Comparison of ENCODE assay signal across 12 cellular contexts in genomic region chr4:186669735-186670134, GRCh38. TPM values are rescaled to one million over a fixed set of nuclear protein-coding genes. Genes with fewer than 3 reads are reported as not detected.
A peak's percentile ranks its signal among the peaks of the same experiment; 100 is the strongest.
DNase-seq lines count a peak whose midpoint lies in the region; ATAC-seq, FAIRE-seq and TF ChIP-seq lines count a peak whose summit lies in the region.
"Had no signal": no experiment of that assay in that cellular context is flagged by ENCODE, and none has a peak within 500 bp of the region (broad histone marks: within the 10 kb centered on the region; RNA-seq: fewer than 3 reads in every experiment).

No MANE protein-coding gene starts in this region.

- no peak overlapping the region for H2AK5ac ChIP-seq in H1 (ENCODE audit: low read depth, low read length)

- no peak overlapping the region for H2BK5ac ChIP-seq in H1 (ENCODE audit: low read depth, low read length)

- no peak overlapping the region for H3K4ac ChIP-seq in H1 (replicated peaks; ENCODE audit: insufficient read length, low read depth, low read length)

- H2BK15ac ChIP-seq in H1 (ENCODE audit: low read length) = no peak overlapping the region

- no TSS peak for BruUV-seq in HepG2 (replicated peaks; lab: Mats Ljungman, UMichigan)

- H3K27ac ChIP-seq in H1 (ENCODE audit: low read depth, low read length) (no peak overlapping the region), HepG2 (ENCODE audit: extremely low read length, insufficient read depth, low read length) (no peak overlapping the region), thoracic aorta (no peak overlapping the region)

- H3K4me1 ChIP-seq in Loucy (ENCODE audit: insufficient read depth, low read length, poor library complexity, severe bottlenecking) (no peaks in the 10 kb centered on the region), H1 (replicated peaks in 1 of 4; ENCODE audit: control insufficient read depth in 3 of 4, insufficient read depth in 4 of 4, low read length in 3 of 4) (peaks cover 2 to 21% (median 8%) of the 10 kb centered on the region in 4 experiments), HepG2 (ENCODE audit: insufficient read depth, low read length) (peaks cover 16% of the 10 kb centered on the region), thoracic aorta (ENCODE audit: control insufficient read depth in 1 of 2, low read depth in 2 of 2) (peaks cover 4 to 12% of the 10 kb centered on the region in 2 donors)

- in situ Hi-C loops in HepG2 (cut with HindIII; ENCODE audit: extremely low pct_ligation_motif_present, low pct_unique_long_range_greater_than_20kb) = no loop called here

- no peaks in the 10 kb centered on the region for H3F3A ChIP-seq in Loucy (ENCODE audit: low read depth)

- ATAC-seq in HepG2 = peak; percentile 33; the same call in 2 of the 3 replicates
- ATAC-seq in thoracic aorta (ENCODE audit: insufficient number of reproducible peaks, low FRiP score, low read depth) = no peak
- ATAC-seq: CD8-positive, alpha-beta T cell had no signal

- H3K27me3 ChIP-seq in Loucy (ENCODE audit: insufficient read depth, low read length, poor library complexity, severe bottlenecking) = no peaks in the 10 kb centered on the region
- peaks cover 0 to 1% (median 0%) of the 10 kb centered on the region in 4 experiments; a peak in 1 of 7 replicates for H3K27me3 ChIP-seq in H1 (replicated peaks in 1 of 4; ENCODE audit: control insufficient read depth in 3 of 4, extremely low read depth in 1 of 4, insufficient read depth in 3 of 4, low read length in 3 of 4)
- no peaks in the 10 kb centered on the region for H3K27me3 ChIP-seq in HepG2 (ENCODE audit: control insufficient read depth in 1 of 2, insufficient read depth in 2 of 2, low read length in 2 of 2)
- no peaks in the 10 kb centered on the region for H3K27me3 ChIP-seq in thoracic aorta (replicated peaks; ENCODE audit: insufficient read depth)
- H3K27me3 ChIP-seq: tibial artery had no signal

- no peaks in the 10 kb centered on the region for H3K36me3 ChIP-seq in Loucy (ENCODE audit: insufficient read depth, low read length)
- H3K36me3 ChIP-seq in H1 (ENCODE audit: control insufficient read depth in 2 of 4, insufficient read depth in 4 of 4, low read length in 3 of 4) = peaks cover 0 to 8% (median 0%) of the 10 kb centered on the region in 4 experiments; a peak in 1 of 8 replicates
- peaks cover 11 to 42% of the 10 kb centered on the region in 2 experiments for H3K36me3 ChIP-seq in HepG2 (replicated peaks in 1 of 2; ENCODE audit: control insufficient read depth in 1 of 2, insufficient read depth in 2 of 2, low read length in 2 of 2)
- no peaks in the 10 kb centered on the region for H3K36me3 ChIP-seq in thoracic aorta
- H3K36me3 ChIP-seq: tibial artery had no signal

- POLR2A ChIA-PET in H1 (lab: Charles Lee; ENCODE audit: partially characterized antibody) (interaction anchor here (1.4 kb wide), 1 partner anchor 19 kb away, joined by 3 read pairs; no protein-coding TSS in a partner anchor), HepG2 (lab: Yijun Ruan, JAX) (interaction anchor here (0.8 kb wide), 1 partner anchor 86 kb away, joined by 3 read pairs; no protein-coding TSS in a partner anchor)

- H3K4me2 ChIP-seq in Loucy (ENCODE audit: low read depth, low read length, poor library complexity, severe bottlenecking) = no peak overlapping the region
- H3K4me2 ChIP-seq in H1 (ENCODE audit: insufficient read depth in 1 of 2, low read depth in 2 of 2, low read length in 2 of 2) = peak overlapping the region; percentile 95 to 98; a peak in 3 of 4 replicates
- H3K4me2 ChIP-seq in HepG2 (ENCODE audit: low read depth, low read length) = no peak overlapping the region

- H3K18ac ChIP-seq in H1 (ENCODE audit: extremely low read depth, low read length) = no peak overlapping the region

- H4K20me1 ChIP-seq in Loucy (ENCODE audit: insufficient read depth, low read length, poor library complexity, severe bottlenecking) (no peaks in the 10 kb centered on the region), H1 (replicated peaks in 1 of 2; ENCODE audit: control insufficient read depth in 1 of 2, insufficient read depth in 2 of 2, low read length in 2 of 2) (peaks cover 0 to 5% of the 10 kb centered on the region in 2 experiments), HepG2 (ENCODE audit: insufficient read depth, low read length) (peaks cover 39% of the 10 kb centered on the region)

- 0 out of 2 replicates have a peak, but pooled peaks have one; percentile 4 for TF ChIP-seq CTCF in Loucy (conservative IDR thresholded peaks at IDR 0.05; ENCODE audit: low read length)
- TF ChIP-seq CTCF in H1 (IDR thresholded peaks at IDR 0.05; ENCODE audit: control extremely low read depth in 1 of 3, insufficient read depth in 1 of 3, low read depth in 1 of 3, low read length in 3 of 3) = no peak
- TF ChIP-seq CTCF in HepG2 (CRISPR knock-in tag; IDR thresholded peaks at IDR 0.05) = no peak
- TF ChIP-seq CTCF in thoracic aorta (IDR thresholded peaks at IDR 0.05) = no peak

- intact Hi-C loops in HepG2 (cut with micrococcal nuclease; ENCODE audit: unreplicated experiment) = loop anchor here (1.0 kb wide), 1 partner anchor 55 kb away; no protein-coding TSS in a partner anchor

- no peak for TF ChIP-seq RAD21 in H1 (IDR thresholded peaks at IDR 0.05 in 1 of 2, conservative IDR thresholded peaks at IDR 0.05 in 1 of 2; ENCODE audit: low read depth in 2 of 2, low read length in 2 of 2)
- TF ChIP-seq RAD21 in HepG2 (CRISPR knock-in tag; IDR thresholded peaks at IDR 0.05) = no peak

- peaks cover 5% of the 10 kb centered on the region for H3K23me2 ChIP-seq in H1 (ENCODE audit: low read depth, low read length)

- no peak overlapping the region for H3K23ac ChIP-seq in H1 (ENCODE audit: insufficient read length)

- no peak overlapping the region for H2BK120ac ChIP-seq in H1 (replicated peaks; ENCODE audit: low read depth, low read length)

- H3K9ac ChIP-seq in Loucy (ENCODE audit: low read depth, low read length, poor library complexity, severe bottlenecking) (no peak overlapping the region), H1 (replicated peaks in 1 of 4; ENCODE audit: extremely low read depth in 1 of 4, low read depth in 3 of 4, low read length in 3 of 4) (no peak overlapping the region), HepG2 (ENCODE audit: insufficient read depth, low read depth, low read length) (no peak overlapping the region)

- H2AFZ ChIP-seq in Loucy (ENCODE audit: low read length) (no peak overlapping the region), H1 (ENCODE audit: low read length) (no peak overlapping the region), HepG2 (ENCODE audit: low read length) (no peak overlapping the region)

- H3K14ac ChIP-seq in H1 (ENCODE audit: insufficient read length) = no peak overlapping the region

- no peak for TF ChIP-seq POLR2A in H1 (IDR thresholded peaks at IDR 0.05; ENCODE audit: control extremely low read depth in 1 of 2, low read depth in 2 of 2, low read length in 2 of 2)
- no peak for TF ChIP-seq POLR2A in HepG2 (IDR thresholded peaks at IDR 0.05; ENCODE audit: insufficient read depth in 1 of 2, low read depth in 2 of 2, low read length in 2 of 2)

- H4K5ac ChIP-seq in H1 (ENCODE audit: insufficient read length, low read depth, low read length) = no peak overlapping the region

- H3K79me1 ChIP-seq in H1 (ENCODE audit: low read depth, low read length) = peaks cover 9% of the 10 kb centered on the region; the same call in 1 of the 2 replicates

- H3K9me2 ChIP-seq in Loucy (replicated peaks; ENCODE audit: low read depth, low read length) = no peaks in the 10 kb centered on the region

- no peak overlapping the region for H2BK20ac ChIP-seq in H1 (ENCODE audit: low read length)

- H3K4me3 ChIP-seq in Loucy (ENCODE audit: low read length, poor library complexity, severe bottlenecking) (no peak overlapping the region), H1 (ENCODE audit: extremely low read depth in 1 of 4, insufficient read depth in 2 of 4, low read depth in 3 of 4, low read length in 4 of 4) (peak overlapping the region in 2 of 4 experiments; percentile 23 to 54; a peak in 3 of 8 replicates), HepG2 (replicated peaks in 1 of 3; ENCODE audit: insufficient read depth in 1 of 3, low read depth in 2 of 3, low read length in 3 of 3) (no peak overlapping the region), thoracic aorta (peak overlapping the region; percentile 50)

- H2BK12ac ChIP-seq in H1 (ENCODE audit: low read depth, low read length) = no peak overlapping the region; the same call in 1 of the 2 replicates

- DNase-seq in H1 (ENCODE audit: low read depth in 1 of 2, low spot score in 2 of 2) (no peak), HepG2 (ENCODE audit: low spot score) (no peak), thoracic aorta (ENCODE audit: low spot score) (no peak), inferior parietal cortex (ENCODE audit: extremely low spot score) (no peak), NCI-H82 (lab: John Stamatoyannopoulos, UW) (no peak)
- no peak for DNase-seq in stimulated activated CD8-positive, alpha-beta memory T cell treated with anti-CD3 and anti-CD28 coated beads, Interleukin-4, amount 100 ng/mL, for 48 hours
- DNase-seq: activated CD4-positive, alpha-beta T cell treated with anti-CD3 and anti-CD28 coated beads, Interleukin-2, amount 50 U/mL, for 48 hours; CD8-positive, alpha-beta T cell; NCI-H774; SIG-M5 had no signal

- no peak overlapping the region for H4K91ac ChIP-seq in H1 (replicated peaks; ENCODE audit: insufficient read length, low read length)

- no peak overlapping the region for H4K8ac ChIP-seq in H1 (ENCODE audit: extremely low read depth, insufficient read depth, low read length)

- H3K56ac ChIP-seq in H1 (replicated peaks; ENCODE audit: insufficient read length, low read depth, low read length) = no peak overlapping the region

- FAIRE-seq in H1 (lab: Jason Lieb, UNC) (no peak), HepG2 (lab: Jason Lieb, UNC) (no peak)

- H3K79me2 ChIP-seq in Loucy (ENCODE audit: insufficient read depth, low read length) (no peaks in the 10 kb centered on the region), H1 (ENCODE audit: control insufficient read depth in 1 of 2, insufficient read depth in 2 of 2, low read length in 2 of 2) (peaks cover 3 to 73% of the 10 kb centered on the region in 2 experiments; a peak in 2 of 4 replicates), HepG2 (ENCODE audit: insufficient read depth, low read length) (peaks cover 85% of the 10 kb centered on the region)

- TF ChIP-seq EP300 in H1 (IDR thresholded peaks at IDR 0.05; ENCODE audit: borderline replicate concordance in 1 of 2, low read depth in 2 of 2, low read length in 2 of 2) = no peak
- no peak for TF ChIP-seq EP300 in HepG2 (IDR thresholded peaks at IDR 0.05; ENCODE audit: low read depth in 2 of 2, low read length in 2 of 2)
- no peak for TF ChIP-seq EP300 in HepG2 (CRISPR knock-in tag; IDR thresholded peaks at IDR 0.05; ENCODE audit: borderline replicate concordance)

- CTCF ChIA-PET in H1 (lab: Charles Lee; ENCODE audit: partially characterized antibody) (interaction anchor here (0.6 to 2.5 kb wide), 13 partner anchors 10 to 791 kb away, joined by 3 to 16 read pairs (median 4); partner anchors contain the start of gene FAT1), HepG2 (lab: Yijun Ruan, JAX; ENCODE audit: low intra/inter-chr PET ratio, low total read pairs) (interaction anchor here (1.1 to 2.1 kb wide), 3 partner anchors 16 to 276 kb away, joined by 3 to 10 read pairs (median 5); no protein-coding TSS in a partner anchor)

- 14% methylated on average over 5 of the region's 5 CpGs; no CpG with 5 or more reads in 1 of the 2 experiments for WGBS in H1 (ENCODE audit: extremely low coverage in 1 of 2, insufficient coverage in 1 of 2, insufficient read length in 1 of 2, insufficient replicate concordance in 2 of 2, low coverage in 1 of 2, low lambda C conversion rate in 2 of 2, missing lambda C conversion rate in 1 of 2), 2 experiments
- WGBS in HepG2 (ENCODE audit: low lambda C conversion rate) = 90% methylated on average over 5 of the region's 5 CpGs

- H3K9me3 ChIP-seq in Loucy (ENCODE audit: insufficient read depth, low read depth, low read length) (no peaks in the 10 kb centered on the region; the same call in 1 of the 2 replicates), H1 (ENCODE audit: insufficient read depth in 2 of 2, low read depth in 1 of 2, low read length in 1 of 2) (no peaks in the 10 kb centered on the region), HepG2 (ENCODE audit: low read length) (no peaks in the 10 kb centered on the region), thoracic aorta (no peaks in the 10 kb centered on the region)
- H3K9me3 ChIP-seq: tibial artery had no signal

RNA-seq across cellular contexts. Expression of gene FAT1, which starts 53.9 kb away (rescaled TPM):
- 137 and 144 TPM in 2 replicates for total RNA-seq in H1 (2021; fragmentation: NEBNext Ultra II Directional; extraction: Animal tissue kit (Norgen Biotek cat#: 25700))
- polyA plus RNA-seq in H1 (2011; rRNA removed) (84.0 and 94.4 TPM in 2 replicates), HepG2 (2011; rRNA removed) (193 and 216 TPM in 2 replicates)
- 74.4 TPM for polyA plus RNA-seq in H1 (2011; cell fraction: cytosol; rRNA removed)
- 371 TPM for polyA plus RNA-seq in H1 (2011; cell fraction: nucleus; rRNA removed)
- polyA plus RNA-seq in H1 (2012, experiment 1 of 2) = 73.7 to 125 TPM (median 95.6 TPM) in 4 replicates
- 10.8 TPM for polyA plus RNA-seq in H1 (2012, experiment 2 of 2)
- 93.1 TPM for polyA plus RNA-seq in H1 (2013, experiment 1 of 2)
- 69.3 TPM for polyA plus RNA-seq in H1 (2013, experiment 2 of 2)
- polyA minus RNA-seq in H1 (2011; rRNA and poly(A)+ RNA removed) = 977 and 1,176 TPM in 2 replicates
- polyA minus RNA-seq in H1 (2011; cell fraction: cytosol; rRNA and poly(A)+ RNA removed) = 243 TPM
- polyA minus RNA-seq in H1 (2011; cell fraction: nucleus; rRNA and poly(A)+ RNA removed) = 409 TPM
- total RNA-seq in HepG2 (2016; rRNA removed; fragmentation: Illumina TruSeq; extraction: Trizol) (176 and 185 TPM in 2 replicates), thoracic aorta (100 to 1,000 TPM; 106 to 117 TPM)
- total RNA-seq in HepG2 (2016; cell fraction: cytosol; rRNA removed; fragmentation: Illumina TruSeq; extraction: Trizol; ENCODE audit: low read depth) = 74.9 and 87.3 TPM in 2 replicates
- total RNA-seq in HepG2 (2016; cell fraction: insoluble cytoplasmic fraction; rRNA removed; fragmentation: Illumina TruSeq; extraction: Trizol) = 158 and 182 TPM in 2 replicates
- total RNA-seq in HepG2 (2016; cell fraction: membrane; rRNA removed; fragmentation: Illumina TruSeq; extraction: Trizol) = 361 and 484 TPM in 2 replicates
- total RNA-seq in HepG2 (2016; cell fraction: nucleus; rRNA removed; fragmentation: Illumina TruSeq; extraction: Trizol) = 203 and 219 TPM in 2 replicates
- 145 and 153 TPM in 2 replicates for polyA plus RNA-seq in HepG2 (2011; cell fraction: cytosol; rRNA removed)
- 169 and 173 TPM in 2 replicates for polyA plus RNA-seq in HepG2 (2011; cell fraction: nucleus; rRNA removed)
- 84.5 and 103 TPM in 2 replicates for polyA plus RNA-seq in HepG2 (2012)
- 2.5 and 3.2 TPM in 2 replicates for polyA plus RNA-seq in HepG2 (2016; cell fraction: cytosol; fragmentation: Illumina TruSeq; extraction: Trizol; ENCODE audit: low read depth)
- 34.1 and 47.0 TPM in 2 replicates for polyA plus RNA-seq in HepG2 (2016; cell fraction: insoluble cytoplasmic fraction; fragmentation: Illumina TruSeq; extraction: Trizol; ENCODE audit: low read depth)
- polyA plus RNA-seq in HepG2 (2016; cell fraction: membrane; fragmentation: Illumina TruSeq; extraction: Trizol; ENCODE audit: low read depth) = 7.0 and 7.3 TPM in 2 replicates
- polyA plus RNA-seq in HepG2 (2016; cell fraction: nucleus; fragmentation: Illumina TruSeq; extraction: Trizol; ENCODE audit: insufficient read depth, low read depth) = 164 and 179 TPM in 2 replicates
- 311 and 1,912 TPM in 2 replicates for polyA minus RNA-seq in HepG2 (2011; rRNA and poly(A)+ RNA removed; ENCODE audit: low replicate concordance)
- 510 and 534 TPM in 2 replicates for polyA minus RNA-seq in HepG2 (2011; cell fraction: cytosol; rRNA and poly(A)+ RNA removed)
- polyA minus RNA-seq in HepG2 (2011; cell fraction: nucleus; rRNA and poly(A)+ RNA removed) = 531 and 554 TPM in 2 replicates
- total RNA-seq: CD8-positive, alpha-beta T cell had no signal

Comparison
In these comparisons a context has a peak if more than half of its experiments do, and no peak if none do; other contexts are left out.
1. H3K4me2 ChIP-seq: peak in H1 (2 of 2); none in Loucy (single experiment) and HepG2 (single experiment).